Comparison of ENCODE assay signal across 1 cellular context in the genomic region with DNA sequence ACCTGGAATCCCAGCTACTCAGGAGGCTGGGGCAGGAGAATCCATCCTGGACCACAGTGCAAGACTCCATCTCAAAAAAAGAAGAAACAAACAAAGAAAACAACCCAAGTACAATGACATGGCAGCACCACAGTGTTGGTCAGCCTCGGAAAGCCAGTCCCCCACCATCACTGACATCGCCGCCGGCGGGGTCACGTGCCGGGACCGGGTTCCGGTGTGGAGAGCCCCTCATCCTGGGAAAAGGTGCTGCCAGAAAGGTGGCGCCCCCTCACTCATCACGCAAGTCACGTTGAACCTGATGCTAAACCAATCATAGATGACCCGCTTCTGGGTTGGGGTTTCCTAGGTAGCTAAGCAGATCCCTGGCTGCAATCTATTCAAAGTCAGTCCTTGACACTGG.
TF ChIP-seq lines count a peak whose summit lies in the region.

No MANE protein-coding gene starts in this region.

TF ChIP-seq in GM23338, 12 proteins besides CTCF, POLR2A, EP300 and RAD21 (continued from another document):
- TF ChIP-seq, protein P1, sequence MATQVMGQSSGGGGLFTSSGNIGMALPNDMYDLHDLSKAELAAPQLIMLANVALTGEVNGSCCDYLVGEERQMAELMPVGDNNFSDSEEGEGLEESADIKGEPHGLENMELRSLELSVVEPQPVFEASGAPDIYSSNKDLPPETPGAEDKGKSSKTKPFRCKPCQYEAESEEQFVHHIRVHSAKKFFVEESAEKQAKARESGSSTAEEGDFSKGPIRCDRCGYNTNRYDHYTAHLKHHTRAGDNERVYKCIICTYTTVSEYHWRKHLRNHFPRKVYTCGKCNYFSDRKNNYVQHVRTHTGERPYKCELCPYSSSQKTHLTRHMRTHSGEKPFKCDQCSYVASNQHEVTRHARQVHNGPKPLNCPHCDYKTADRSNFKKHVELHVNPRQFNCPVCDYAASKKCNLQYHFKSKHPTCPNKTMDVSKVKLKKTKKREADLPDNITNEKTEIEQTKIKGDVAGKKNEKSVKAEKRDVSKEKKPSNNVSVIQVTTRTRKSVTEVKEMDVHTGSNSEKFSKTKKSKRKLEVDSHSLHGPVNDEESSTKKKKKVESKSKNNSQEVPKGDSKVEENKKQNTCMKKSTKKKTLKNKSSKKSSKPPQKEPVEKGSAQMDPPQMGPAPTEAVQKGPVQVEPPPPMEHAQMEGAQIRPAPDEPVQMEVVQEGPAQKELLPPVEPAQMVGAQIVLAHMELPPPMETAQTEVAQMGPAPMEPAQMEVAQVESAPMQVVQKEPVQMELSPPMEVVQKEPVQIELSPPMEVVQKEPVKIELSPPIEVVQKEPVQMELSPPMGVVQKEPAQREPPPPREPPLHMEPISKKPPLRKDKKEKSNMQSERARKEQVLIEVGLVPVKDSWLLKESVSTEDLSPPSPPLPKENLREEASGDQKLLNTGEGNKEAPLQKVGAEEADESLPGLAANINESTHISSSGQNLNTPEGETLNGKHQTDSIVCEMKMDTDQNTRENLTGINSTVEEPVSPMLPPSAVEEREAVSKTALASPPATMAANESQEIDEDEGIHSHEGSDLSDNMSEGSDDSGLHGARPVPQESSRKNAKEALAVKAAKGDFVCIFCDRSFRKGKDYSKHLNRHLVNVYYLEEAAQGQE (IDR thresholded peaks at IDR 0.05; ENCODE audit: unreplicated experiment) = no peak
- TF ChIP-seq EZH2 (IDR thresholded peaks at IDR 0.05; ENCODE audit: low read depth, unreplicated experiment) (no peak), CREB1 (CRISPR knock-in tag; IDR thresholded peaks at IDR 0.05; ENCODE audit: low read depth) (no peak), JUNB (IDR thresholded peaks at IDR 0.05; ENCODE audit: unreplicated experiment) (no peak), ZNF114 (CRISPR knock-in tag; IDR thresholded peaks at IDR 0.05) (no peak), POLR2AphosphoS5 (IDR thresholded peaks at IDR 0.05; ENCODE audit: low read depth) (no peak), EZH2phosphoT487 (IDR thresholded peaks at IDR 0.05; ENCODE audit: unreplicated experiment) (no peak)
- TF ChIP-seq, protein P2, sequence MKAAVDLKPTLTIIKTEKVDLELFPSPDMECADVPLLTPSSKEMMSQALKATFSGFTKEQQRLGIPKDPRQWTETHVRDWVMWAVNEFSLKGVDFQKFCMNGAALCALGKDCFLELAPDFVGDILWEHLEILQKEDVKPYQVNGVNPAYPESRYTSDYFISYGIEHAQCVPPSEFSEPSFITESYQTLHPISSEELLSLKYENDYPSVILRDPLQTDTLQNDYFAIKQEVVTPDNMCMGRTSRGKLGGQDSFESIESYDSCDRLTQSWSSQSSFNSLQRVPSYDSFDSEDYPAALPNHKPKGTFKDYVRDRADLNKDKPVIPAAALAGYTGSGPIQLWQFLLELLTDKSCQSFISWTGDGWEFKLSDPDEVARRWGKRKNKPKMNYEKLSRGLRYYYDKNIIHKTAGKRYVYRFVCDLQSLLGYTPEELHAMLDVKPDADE (IDR thresholded peaks at IDR 0.05) = no peak
